1 cellular context compared by ENCODE assay signal in the genomic region with DNA sequence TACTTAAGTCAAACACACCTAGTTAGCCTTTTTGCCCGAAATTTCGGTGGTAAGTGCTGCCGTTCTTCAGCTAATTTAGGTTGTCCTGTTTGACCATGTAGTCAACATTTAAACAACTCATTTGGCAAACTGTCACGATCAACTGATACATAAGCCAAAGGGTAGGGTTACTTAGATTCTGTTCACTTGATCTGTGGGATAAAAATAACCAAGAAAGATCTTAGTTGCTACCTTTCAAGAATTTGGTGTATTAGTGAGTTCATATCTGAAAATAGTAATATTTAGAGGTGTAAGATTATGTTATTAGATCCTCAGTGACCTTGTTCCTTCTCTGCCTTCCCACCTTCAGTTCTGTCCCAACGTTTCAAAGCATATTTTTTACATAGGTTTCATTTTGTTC.
TF ChIP-seq lines count a peak whose summit lies in the region.

No MANE protein-coding gene starts in this region.

TF ChIP-seq in SK-N-SH treated with all-trans-retinoic acid at 6 μM for 48 hours, 23 proteins besides CTCF, POLR2A, EP300 and RAD21 (continued from another document):
- TF ChIP-seq, protein P1, sequence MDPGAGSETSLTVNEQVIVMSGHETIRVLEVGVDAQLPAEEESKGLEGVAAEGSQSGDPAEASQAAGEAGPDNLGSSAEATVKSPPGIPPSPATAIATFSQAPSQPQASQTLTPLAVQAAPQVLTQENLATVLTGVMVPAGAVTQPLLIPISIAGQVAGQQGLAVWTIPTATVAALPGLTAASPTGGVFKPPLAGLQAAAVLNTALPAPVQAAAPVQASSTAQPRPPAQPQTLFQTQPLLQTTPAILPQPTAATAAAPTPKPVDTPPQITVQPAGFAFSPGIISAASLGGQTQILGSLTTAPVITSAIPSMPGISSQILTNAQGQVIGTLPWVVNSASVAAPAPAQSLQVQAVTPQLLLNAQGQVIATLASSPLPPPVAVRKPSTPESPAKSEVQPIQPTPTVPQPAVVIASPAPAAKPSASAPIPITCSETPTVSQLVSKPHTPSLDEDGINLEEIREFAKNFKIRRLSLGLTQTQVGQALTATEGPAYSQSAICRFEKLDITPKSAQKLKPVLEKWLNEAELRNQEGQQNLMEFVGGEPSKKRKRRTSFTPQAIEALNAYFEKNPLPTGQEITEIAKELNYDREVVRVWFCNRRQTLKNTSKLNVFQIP (CRISPR knock-in tag; IDR thresholded peaks at IDR 0.05; ENCODE audit: borderline replicate concordance, low read depth): no peak
- TF ChIP-seq ZNF565 (CRISPR knock-in tag; conservative IDR thresholded peaks at IDR 0.05; ENCODE audit: low read depth): no peak
- no peak for TF ChIP-seq GLIS3 (CRISPR knock-in tag; IDR thresholded peaks at IDR 0.05)
- TF ChIP-seq ZFP3 (CRISPR knock-in tag; IDR thresholded peaks at IDR 0.05): no peak
- TF ChIP-seq ARNTL (CRISPR knock-in tag; IDR thresholded peaks at IDR 0.05; ENCODE audit: borderline replicate concordance, low read depth): no peak
- no peak for TF ChIP-seq TCF4 (CRISPR knock-in tag; IDR thresholded peaks at IDR 0.05; ENCODE audit: borderline replicate concordance)
- TF ChIP-seq, protein P2, sequence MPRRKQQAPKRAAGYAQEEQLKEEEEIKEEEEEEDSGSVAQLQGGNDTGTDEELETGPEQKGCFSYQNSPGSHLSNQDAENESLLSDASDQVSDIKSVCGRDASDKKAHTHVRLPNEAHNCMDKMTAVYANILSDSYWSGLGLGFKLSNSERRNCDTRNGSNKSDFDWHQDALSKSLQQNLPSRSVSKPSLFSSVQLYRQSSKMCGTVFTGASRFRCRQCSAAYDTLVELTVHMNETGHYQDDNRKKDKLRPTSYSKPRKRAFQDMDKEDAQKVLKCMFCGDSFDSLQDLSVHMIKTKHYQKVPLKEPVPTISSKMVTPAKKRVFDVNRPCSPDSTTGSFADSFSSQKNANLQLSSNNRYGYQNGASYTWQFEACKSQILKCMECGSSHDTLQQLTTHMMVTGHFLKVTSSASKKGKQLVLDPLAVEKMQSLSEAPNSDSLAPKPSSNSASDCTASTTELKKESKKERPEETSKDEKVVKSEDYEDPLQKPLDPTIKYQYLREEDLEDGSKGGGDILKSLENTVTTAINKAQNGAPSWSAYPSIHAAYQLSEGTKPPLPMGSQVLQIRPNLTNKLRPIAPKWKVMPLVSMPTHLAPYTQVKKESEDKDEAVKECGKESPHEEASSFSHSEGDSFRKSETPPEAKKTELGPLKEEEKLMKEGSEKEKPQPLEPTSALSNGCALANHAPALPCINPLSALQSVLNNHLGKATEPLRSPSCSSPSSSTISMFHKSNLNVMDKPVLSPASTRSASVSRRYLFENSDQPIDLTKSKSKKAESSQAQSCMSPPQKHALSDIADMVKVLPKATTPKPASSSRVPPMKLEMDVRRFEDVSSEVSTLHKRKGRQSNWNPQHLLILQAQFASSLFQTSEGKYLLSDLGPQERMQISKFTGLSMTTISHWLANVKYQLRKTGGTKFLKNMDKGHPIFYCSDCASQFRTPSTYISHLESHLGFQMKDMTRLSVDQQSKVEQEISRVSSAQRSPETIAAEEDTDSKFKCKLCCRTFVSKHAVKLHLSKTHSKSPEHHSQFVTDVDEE (CRISPR knock-in tag; IDR thresholded peaks at IDR 0.05): no peak
- no peak for TF ChIP-seq ZNF8 (CRISPR knock-in tag; IDR thresholded peaks at IDR 0.05)
- no peak for TF ChIP-seq PPARA (CRISPR knock-in tag; IDR thresholded peaks at IDR 0.05; ENCODE audit: borderline replicate concordance)
- TF ChIP-seq ZC3H10 (CRISPR knock-in tag; IDR thresholded peaks at IDR 0.05): no peak
- no peak for TF ChIP-seq BACH2 (CRISPR knock-in tag; IDR thresholded peaks at IDR 0.05; ENCODE audit: borderline replicate concordance)
TF ChIP-seq in SK-N-SH treated with all-trans-retinoic acid at 6 μM for 48 hours: peak in this region for 0.
